Comparison of ENCODE assay signal across 15 cellular contexts in the genomic region with DNA sequence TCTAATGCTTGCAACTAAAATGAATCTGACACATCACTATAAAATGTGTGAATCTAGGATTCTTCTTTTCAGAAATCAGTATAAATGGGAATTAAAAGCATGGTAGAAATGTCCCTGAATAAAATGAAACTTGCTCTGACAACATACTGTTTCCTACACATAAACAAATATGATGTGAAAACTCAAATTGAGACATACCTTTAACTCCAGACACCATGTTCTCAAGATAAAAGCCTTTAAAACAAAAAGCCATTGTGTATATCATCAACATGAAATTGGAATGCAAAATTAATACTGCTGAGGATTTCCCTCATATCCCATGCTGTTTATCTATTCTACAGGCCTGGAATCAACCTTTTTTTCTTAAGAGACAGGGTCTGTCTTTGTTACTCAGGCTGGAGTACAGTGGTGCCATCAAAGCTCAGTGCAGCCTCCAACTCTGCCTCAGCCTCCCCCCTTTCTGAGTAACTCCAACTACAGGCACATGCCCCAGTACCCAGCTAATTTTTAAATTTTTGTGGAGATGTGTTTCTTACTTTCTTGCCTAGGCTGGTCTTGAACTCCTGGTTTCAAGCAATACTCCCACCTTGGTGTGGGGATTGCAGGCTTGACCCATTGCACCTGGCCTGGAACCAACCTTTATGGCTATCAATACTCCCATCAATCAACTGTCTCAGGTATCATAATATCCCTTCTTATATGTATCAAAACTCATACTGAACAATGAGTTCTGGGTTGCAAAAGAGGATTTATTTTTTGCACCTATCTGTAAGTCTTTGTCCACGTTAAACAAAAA. TPM values are rescaled to one million over a fixed set of nuclear protein-coding genes. Genes with fewer than 3 reads are reported as not detected.
DNase-seq lines count a peak whose midpoint lies in the region; ATAC-seq and TF ChIP-seq lines count a peak whose summit lies in the region.
"Had no signal": no experiment of that assay in that cellular context is flagged by ENCODE, and none has a peak within 500 bp of the region (broad histone marks: within the 10 kb centered on the region; RNA-seq: fewer than 3 reads in every experiment).

No MANE protein-coding gene starts in this region.

- no CpG with 5 or more reads among the region's 1 CpG for WGBS in IMR-90 (ENCODE audit: extremely low coverage in 2 of 2, insufficient read length in 1 of 2), 2 experiments

- H2AK5ac ChIP-seq in IMR-90 (ENCODE audit: low read depth, low read length): no peak overlapping the region

- BruUV-seq in IMR-90 (replicated peaks; lab: Mats Ljungman, UMichigan): no TSS peak

- peak overlapping the region; percentile 66 for H3K4me2 ChIP-seq in IMR-90 (ENCODE audit: low read depth, low read length)

- no peak overlapping the region for H4K91ac ChIP-seq in IMR-90 (ENCODE audit: insufficient read depth, low read depth, low read length)

- H3K27me3 ChIP-seq in IMR-90 (ENCODE audit: control insufficient read depth, insufficient read depth, low read length): no peaks in the 10 kb centered on the region
- no peaks in the 10 kb centered on the region for H3K27me3 ChIP-seq in WERI-Rb-1 (ENCODE audit: insufficient read depth, low read depth, severe bottlenecking)
- H3K27me3 ChIP-seq: heart left ventricle, MG63 had no signal

- H3K27ac Mint-ChIP-seq in T-helper 1 cell treated with Interleukin-12 subunit alpha and Interleukin-12 subunit beta and Interleukin-4 antibody, amounts not matched to agents 30 μg/mL and 1 μg/mL, for 36 hours: peak overlapping the region; percentile 26
- peak overlapping the region; percentile 68 for H3K27ac Mint-ChIP-seq in activated naive CD8-positive, alpha-beta T cell treated with anti-CD3 and anti-CD28 coated beads for 36 hours
- H3K27ac Mint-ChIP-seq in neural crest cell (ENCODE audit: unreplicated experiment): no peak overlapping the region

- in situ Hi-C loops in IMR-90 (cut with MboI; ENCODE audit: low sequenced_read_pairs): loop anchor here (10.0 kb wide), 1 partner anchor 400 kb away; no protein-coding TSS in a partner anchor

- peaks cover 74% of the 10 kb centered on the region for H3K36me3 Mint-ChIP-seq in T-helper 1 cell treated with Interleukin-12 subunit alpha and Interleukin-12 subunit beta and Interleukin-4 antibody, amounts not matched to agents 30 μg/mL and 1 μg/mL, for 36 hours (ENCODE audit: low read depth)
- peaks cover 74% of the 10 kb centered on the region for H3K36me3 Mint-ChIP-seq in activated naive CD8-positive, alpha-beta T cell treated with anti-CD3 and anti-CD28 coated beads for 36 hours
- peaks cover 26% of the 10 kb centered on the region for H3K36me3 Mint-ChIP-seq in neural crest cell (ENCODE audit: low read depth)

- H3K4me1 Mint-ChIP-seq in T-helper 1 cell treated with Interleukin-12 subunit alpha and Interleukin-12 subunit beta and Interleukin-4 antibody, amounts not matched to agents 30 μg/mL and 1 μg/mL, for 36 hours (ENCODE audit: low read depth): peaks cover 62% of the 10 kb centered on the region
- H3K4me1 Mint-ChIP-seq in activated naive CD8-positive, alpha-beta T cell treated with anti-CD3 and anti-CD28 coated beads for 36 hours: peaks cover 50% of the 10 kb centered on the region
- H3K4me1 Mint-ChIP-seq in neural crest cell: peaks cover 48% of the 10 kb centered on the region

- DNase-seq in T-helper 1 cell (no peak), IMR-90 (no peak), neural crest cell (ENCODE audit: low read depth, low spot score) (no peak), coronary artery (ENCODE audit: low spot score) (no peak), WERI-Rb-1 (no peak), mesenteric fat pad (ENCODE audit: low spot score) (no peak)
- DNase-seq in activated naive CD8-positive, alpha-beta T cell treated with anti-CD3 and anti-CD28 coated beads for 36 hours: no peak
- DNase-seq: aorta, heart left ventricle, MG63, NCI-H510A, SHP77 treated with DMSO at 0.1 percent for 48 hours had no signal

- no peak overlapping the region for H2BK15ac ChIP-seq in IMR-90 (ENCODE audit: low read depth, low read length)

- H4K20me1 ChIP-seq in IMR-90 (ENCODE audit: insufficient read depth, low read length): peaks cover 80% of the 10 kb centered on the region

- H3K4me1 ChIP-seq in IMR-90 (ENCODE audit: control insufficient read depth, insufficient read depth, low read length): peaks cover 6% of the 10 kb centered on the region

- H3K79me1 ChIP-seq in IMR-90 (ENCODE audit: low read depth in 1 of 2, low read length in 2 of 2): peaks cover 11 to 36% of the 10 kb centered on the region in 2 experiments; a peak in 2 of 4 replicates

- no peak overlapping the region for H3K18ac ChIP-seq in IMR-90 (ENCODE audit: low read depth, low read length)

- H2AFZ ChIP-seq in IMR-90 (replicated peaks; ENCODE audit: low read length, poor library complexity): no peak overlapping the region

- H3K9me3 ChIP-seq in IMR-90 (ENCODE audit: control insufficient read depth, insufficient read depth, low read length) (no peaks in the 10 kb centered on the region), WERI-Rb-1 (ENCODE audit: severe bottlenecking) (no peaks in the 10 kb centered on the region)
- H3K9me3 ChIP-seq: heart left ventricle, MG63, thoracic aorta had no signal

- H2BK20ac ChIP-seq in IMR-90 (ENCODE audit: low read depth, low read length): no peak overlapping the region

- no peak overlapping the region for H3K56ac ChIP-seq in IMR-90 (ENCODE audit: extremely low read depth, insufficient read depth, low read length)

- no peak overlapping the region for H2AK9ac ChIP-seq in IMR-90 (replicated peaks; ENCODE audit: low read depth, low read length, poor library complexity)

- H3K36me3 ChIP-seq in IMR-90 (ENCODE audit: control insufficient read depth, insufficient read depth, low read length): peaks cover 44% of the 10 kb centered on the region
- peaks cover 99% of the 10 kb centered on the region for H3K36me3 ChIP-seq in WERI-Rb-1

- H3K4me3 Mint-ChIP-seq in T-helper 1 cell treated with Interleukin-12 subunit alpha and Interleukin-12 subunit beta and Interleukin-4 antibody, amounts not matched to agents 30 μg/mL and 1 μg/mL, for 36 hours: peak overlapping the region; percentile 17
- H3K4me3 Mint-ChIP-seq in activated naive CD8-positive, alpha-beta T cell treated with anti-CD3 and anti-CD28 coated beads for 36 hours: peak overlapping the region; percentile 68
- H3K4me3 Mint-ChIP-seq in neural crest cell: peak overlapping the region; percentile 19

- intact Hi-C loops in IMR-90 (cut with micrococcal nuclease): no loop called here

- POLR2A ChIA-PET in IMR-90 (lab: Charles Lee; ENCODE audit: unreplicated experiment): no interaction called here

- H3K23ac ChIP-seq in IMR-90 (ENCODE audit: low read depth, low read length): no peak overlapping the region

- H3K9me1 ChIP-seq in IMR-90 (ENCODE audit: insufficient read depth, low read length): no peaks in the 10 kb centered on the region; the same call in 1 of the 2 replicates

- no peaks in the 10 kb centered on the region for H3K27me3 Mint-ChIP-seq in T-helper 1 cell treated with Interleukin-12 subunit alpha and Interleukin-12 subunit beta and Interleukin-4 antibody, amounts not matched to agents 30 μg/mL and 1 μg/mL, for 36 hours (ENCODE audit: low read depth)
- no peaks in the 10 kb centered on the region for H3K27me3 Mint-ChIP-seq in activated naive CD8-positive, alpha-beta T cell treated with anti-CD3 and anti-CD28 coated beads for 36 hours
- H3K27me3 Mint-ChIP-seq in neural crest cell (ENCODE audit: low read depth): no peaks in the 10 kb centered on the region

- TF ChIP-seq CTCF in IMR-90 (conservative IDR thresholded peaks at IDR 0.05; ENCODE audit: low read depth, low read length) (no peak), neural crest cell (conservative IDR thresholded peaks at IDR 0.05) (no peak), coronary artery (IDR thresholded peaks at IDR 0.05) (no peak), WERI-Rb-1 (IDR thresholded peaks at IDR 0.05; ENCODE audit: low read depth, low read length) (no peak)

- H4K5ac ChIP-seq in IMR-90 (ENCODE audit: low read depth, low read length): no peak overlapping the region

- H3K9me3 Mint-ChIP-seq in T-helper 1 cell treated with Interleukin-12 subunit alpha and Interleukin-12 subunit beta and Interleukin-4 antibody, amounts not matched to agents 30 μg/mL and 1 μg/mL, for 36 hours: no peaks in the 10 kb centered on the region
- H3K9me3 Mint-ChIP-seq in activated naive CD8-positive, alpha-beta T cell treated with anti-CD3 and anti-CD28 coated beads for 36 hours: no peaks in the 10 kb centered on the region
- no peaks in the 10 kb centered on the region for H3K9me3 Mint-ChIP-seq in neural crest cell

- TF ChIP-seq POLR2A in IMR-90 (IDR thresholded peaks at IDR 0.05; ENCODE audit: low read depth, low read length): no peak

- no peak overlapping the region for H3K4me3 ChIP-seq in IMR-90 (ENCODE audit: insufficient read depth, low read depth, low read length)
- H3K4me3 ChIP-seq in coronary artery: no peak overlapping the region
- no peak overlapping the region for H3K4me3 ChIP-seq in WERI-Rb-1 (ENCODE audit: low read depth, low read length)
- H3K4me3 ChIP-seq: heart left ventricle, lung, MG63, thoracic aorta had no signal

- no peak overlapping the region for H3K9ac ChIP-seq in IMR-90 (ENCODE audit: low read depth, low read length)

- H3K14ac ChIP-seq in IMR-90 (replicated peaks; ENCODE audit: low read depth, low read length): no peak overlapping the region

- no peak for ATAC-seq in IMR-90 (ENCODE audit: low read depth)

- no peak overlapping the region for H2BK5ac ChIP-seq in IMR-90 (ENCODE audit: low read depth, low read length, poor library complexity, severe bottlenecking)

- CTCF ChIA-PET in IMR-90 (lab: Yijun Ruan, JAX): interaction anchor here (0.5 kb wide), 1 partner anchor 32 kb away, joined by 4 read pairs; no protein-coding TSS in a partner anchor

- H2BK120ac ChIP-seq in IMR-90 (ENCODE audit: low read depth, low read length): no peak overlapping the region

- H3K4ac ChIP-seq in IMR-90 (ENCODE audit: low read depth, low read length): no peak overlapping the region

- H3K27ac ChIP-seq in IMR-90 (ENCODE audit: insufficient read depth, low read length) (peak overlapping the region; percentile 37; the same call in 1 of the 2 replicates), coronary artery (no peak overlapping the region), WERI-Rb-1 (no peak overlapping the region)
- H3K27ac ChIP-seq: heart left ventricle, thoracic aorta had no signal

- no peak for TF ChIP-seq RAD21 in IMR-90 (IDR thresholded peaks at IDR 0.05; ENCODE audit: low read length)

- no peak overlapping the region; a peak in 1 of 4 replicates for H4K8ac ChIP-seq in IMR-90 (ENCODE audit: low read depth in 2 of 2, low read length in 2 of 2)

- dilution Hi-C loops in IMR-90 (cut with HindIII; ENCODE audit: low sequenced_read_pairs, unreplicated experiment): no loop called here

RNA-seq across cellular contexts. Expression of gene TAF1D, which starts 6.7 kb away (rescaled TPM):
- 56.8 and 147 TPM in 2 replicates for total RNA-seq in IMR-90 (2012; rRNA removed)
- polyA plus RNA-seq in IMR-90 (2012; rRNA removed): 94.8 and 133 TPM in 2 replicates
- 3.9 and 11.3 TPM in 2 replicates for polyA plus RNA-seq in IMR-90 (2012; cell fraction: cytosol; rRNA removed)
- 30.6 and 222 TPM in 2 replicates for polyA plus RNA-seq in IMR-90 (2012; cell fraction: nucleus; rRNA removed; ENCODE audit: low replicate concordance)
- 100 to 1,000 TPM; 314 to 324 TPM for total RNA-seq in activated naive CD8-positive, alpha-beta T cell treated with anti-CD3 and anti-CD28 coated beads for 36 hours
- 151 and 154 TPM in 2 replicates for total RNA-seq in neural crest cell
- 117 TPM for total RNA-seq in mesenteric fat pad

RNA-seq across cellular contexts. Expression of gene C11orf54, which starts 6.8 kb away (rescaled TPM):
- total RNA-seq in IMR-90 (2012; rRNA removed) (16.0 and 21.4 TPM in 2 replicates), neural crest cell (25.7 and 27.5 TPM in 2 replicates), mesenteric fat pad (21.1 TPM)
- polyA plus RNA-seq in IMR-90 (2012; rRNA removed): 9.1 and 13.7 TPM in 2 replicates
- 1.7 and 3.9 TPM in 2 replicates for polyA plus RNA-seq in IMR-90 (2012; cell fraction: cytosol; rRNA removed)
- 1.3 and 19.1 TPM in 2 replicates for polyA plus RNA-seq in IMR-90 (2012; cell fraction: nucleus; rRNA removed; ENCODE audit: low replicate concordance)
- 10 to 100 TPM; 12.7 to 14.5 TPM for total RNA-seq in activated naive CD8-positive, alpha-beta T cell treated with anti-CD3 and anti-CD28 coated beads for 36 hours

RNA-seq across cellular contexts. Expression of gene MED17, which starts 49.5 kb away (rescaled TPM):
- total RNA-seq in IMR-90 (2012; rRNA removed): 23.3 and 34.7 TPM in 2 replicates
- 16.8 and 20.0 TPM in 2 replicates for polyA plus RNA-seq in IMR-90 (2012; rRNA removed)
- polyA plus RNA-seq in IMR-90 (2012; cell fraction: cytosol; rRNA removed): 7.7 and 7.9 TPM in 2 replicates
- polyA plus RNA-seq in IMR-90 (2012; cell fraction: nucleus; rRNA removed; ENCODE audit: low replicate concordance): 23.9 and 39.7 TPM in 2 replicates
- total RNA-seq in activated naive CD8-positive, alpha-beta T cell treated with anti-CD3 and anti-CD28 coated beads for 36 hours: 10 to 100 TPM; 30.8 to 33.2 TPM
- 62.3 and 64.0 TPM in 2 replicates for total RNA-seq in neural crest cell
- 24.7 TPM for total RNA-seq in mesenteric fat pad

Comparison
In these comparisons a context has a peak if more than half of its experiments do, and no peak if none do; other contexts are left out.
1. H3K4me3 Mint-ChIP-seq: peak in every context shown above with its lines; median percentile 68 in activated naive CD8-positive, alpha-beta T cell treated with anti-CD3 and anti-CD28 coated beads for 36 hours; 19 in neural crest cell; 17 in T-helper 1 cell treated with Interleukin-12 subunit alpha and Interleukin-12 subunit beta and Interleukin-4 antibody, amounts not matched to agents 30 μg/mL and 1 μg/mL, for 36 hours.